8 cellular contexts compared by ENCODE assay signal in genomic region chr11:10302744-10303557, GRCh38. TPM values are rescaled to one million over a fixed set of nuclear protein-coding genes. Genes with fewer than 3 reads are reported as not detected.
DNase-seq lines count a peak whose midpoint lies in the region; ATAC-seq and TF ChIP-seq lines count a peak whose summit lies in the region.

No MANE protein-coding gene starts in this region.

- H3K27me3 Mint-ChIP-seq in CD14-positive monocyte (ENCODE audit: low read depth in 3 of 3) = peaks cover 12 to 21% (median 13%) of the 10 kb centered on the region in 3 donors

- ATAC-seq in RWPE2 (ENCODE audit: low read depth) = no peak
- ATAC-seq in Right ventricle myocardium superior (ENCODE audit: poor library complexity) = peak; percentile 40
- ATAC-seq in omental fat pad (ENCODE audit: low FRiP score) = peak; percentile 48
- no peak for ATAC-seq in GM21737 (IDR thresholded peaks at IDR 0.05; ENCODE audit: unreplicated experiment)

- peaks cover 16% of the 10 kb centered on the region for H3K36me3 ChIP-seq in RWPE2 (ENCODE audit: low read depth)

- intact Hi-C loops in CD14-positive monocyte (cut with micrococcal nuclease) (loop anchor here (1.0 to 10.0 kb wide), 3 partner anchors 9 to 838 kb away; partner anchors contain the start of genes SBF2 (in 1 of the 2) and ZNF143 (in 1 of the 2)), Right ventricle myocardium superior (cut with DNase I) (loop anchor here (10.0 kb wide), 1 partner anchor 328 kb away; no protein-coding TSS in a partner anchor)

- peak overlapping the region; percentile 96 for H3K27ac ChIP-seq in RWPE2 (ENCODE audit: poor library complexity, severe bottlenecking)
- peak overlapping the region; percentile 77 for H3K27ac ChIP-seq in adipose tissue (ENCODE audit: low read depth, low read length)

- peaks cover 0 to 16% (median 0%) of the 10 kb centered on the region in 7 donors for H3K9me3 Mint-ChIP-seq in CD14-positive monocyte

- TF ChIP-seq CTCF in CD14-positive monocyte (IDR thresholded peaks at IDR 0.05) (no peak), HFF-Myc (IDR thresholded peaks at IDR 0.05; ENCODE audit: low read depth, low read length, missing control alignments) (no peak), RWPE2 (IDR thresholded peaks at IDR 0.05; ENCODE audit: poor library complexity, severe bottlenecking) (no peak), omental fat pad (IDR thresholded peaks at IDR 0.05) (no peak)

- peak overlapping the region; percentile 96 to 99 for H3K4me3 Mint-ChIP-seq in CD14-positive monocyte

- peaks cover 21 to 27% of the 10 kb centered on the region in 2 donors for H3K36me3 Mint-ChIP-seq in CD14-positive monocyte

- H3K9me3 ChIP-seq in RWPE2 (ENCODE audit: severe bottlenecking) = no peaks in the 10 kb centered on the region

- DNase-seq in CD14-positive monocyte (ENCODE audit: low spot score) (peak; percentile 93), HFF-Myc (ENCODE audit: extremely low read depth, low read depth) (no peak), RWPE2 (ENCODE audit: low spot score) (peak; percentile 77), Right ventricle myocardium superior (peak; percentile 93), omental fat pad (ENCODE audit: low spot score) (peak; percentile 81), iPS-NIHi7 (ENCODE audit: extremely low spot score) (no peak)

- H3K27me3 ChIP-seq in RWPE2 (ENCODE audit: insufficient read depth, poor library complexity, severe bottlenecking) = no peaks in the 10 kb centered on the region

- WGBS in adipose tissue, 3 donors = 2 to 3% (median 2%) methylated on average over 54 to 56 of the region's 56 CpGs

- H3K27ac Mint-ChIP-seq in CD14-positive monocyte = peak overlapping the region; percentile 96 to 100 (median 99)

- peaks cover 50% of the 10 kb centered on the region for H3K4me1 Mint-ChIP-seq in CD14-positive monocyte

- peaks cover 12% of the 10 kb centered on the region for H3K4me1 ChIP-seq in RWPE2 (ENCODE audit: insufficient read depth, poor library complexity, severe bottlenecking)

- H3K4me3 ChIP-seq in HFF-Myc (replicated peaks; ENCODE audit: low read depth, low read length) (peak overlapping the region; percentile 79), RWPE2 (ENCODE audit: severe bottlenecking) (peak overlapping the region; percentile 72)

RNA-seq across cellular contexts. Expression of gene ADM, which starts 1.9 kb away (rescaled TPM):
- polyA plus RNA-seq in CD14-positive monocyte (10 to 100 TPM in 1 of 2 donors, 1 to 10 TPM in 1; 9.5 to 20.0 TPM), adipose tissue (100 to 1,000 TPM in 1 of 3 donors, 10 to 100 TPM in 2; 18.8 to 477 (median 29.2) TPM)
- total RNA-seq in Right ventricle myocardium superior (10.3 TPM), omental fat pad (1,000 to 10,000 TPM in 1 of 4 donors, 100 to 1,000 TPM in 3; 233 to 1,099 (median 623) TPM)

RNA-seq across cellular contexts. Expression of gene SBF2, which starts 8.9 kb away (rescaled TPM):
- 10 to 100 TPM in 1 of 2 donors, 1 to 10 TPM in 1; 8.9 to 16.4 TPM for polyA plus RNA-seq in CD14-positive monocyte
- polyA plus RNA-seq in adipose tissue = 10 to 100 TPM in 2 of 3 donors, 1 to 10 TPM in 1; 6.0 to 25.9 (median 23.0) TPM
- total RNA-seq in Right ventricle myocardium superior = 18.3 TPM
- total RNA-seq in omental fat pad = 100 to 1,000 TPM in 1 of 4 donors, 10 to 100 TPM in 3; 53.8 to 125 (median 76.4) TPM

Comparison
In these comparisons a context has a peak if more than half of its experiments do, and no peak if none do; other contexts are left out.
1. DNase-seq: peak in CD14-positive monocyte (single experiment), RWPE2 (single experiment), Right ventricle myocardium superior (single experiment) and omental fat pad (single experiment); none in HFF-Myc (single experiment) and iPS-NIHi7 (single experiment).
2. ATAC-seq: peak in Right ventricle myocardium superior (single experiment) and omental fat pad (single experiment); none in RWPE2 (single experiment) and GM21737 (single experiment).
3. RNA of gene ADM, which starts 1.9 kb away (total RNA-seq): 233 to 1,099 TPM in omental fat pad; 10.3 TPM in Right ventricle myocardium superior (single experiment); every median in the first group is over 10 times any median in the second.